ENCODE assay signal across 10 cellular contexts in genomic region chr13:79548886-79549285, GRCh38.
DNase-seq lines count a peak whose midpoint lies in the region; ATAC-seq and TF ChIP-seq lines count a peak whose summit lies in the region.
"Had no signal": no experiment of that assay in that cellular context is flagged by ENCODE, and none has a peak within 500 bp of the region (broad histone marks: within the 10 kb centered on the region; RNA-seq: fewer than 3 reads in every experiment).

No MANE protein-coding gene starts in this region.

- TF ChIP-seq CTCF in BJ (IDR thresholded peaks at IDR 0.05; ENCODE audit: insufficient read depth, low read depth, low read length) = peak; percentile 41
- peak; percentile 56 to 69 for TF ChIP-seq CTCF in brain (conservative IDR thresholded peaks at IDR 0.05)

- WGBS in mesodermal cell (ENCODE audit: insufficient coverage in 2 of 2), 2 experiments = no CpG with 5 or more reads among the region's 1 CpG

- H3K4me1 Mint-ChIP-seq in brain = peaks cover 20% of the 10 kb centered on the region

- no peaks in the 10 kb centered on the region for H3K9me3 Mint-ChIP-seq in brain

- DNase-seq in BJ (ENCODE audit: low read depth) = no peak
- DNase-seq in NCI-H1694 (lab: John Stamatoyannopoulos, UW) = peak; percentile 4
- DNase-seq in MG63 = no peak
- no peak for DNase-seq in stimulated activated CD4-positive, alpha-beta T cell treated with anti-CD3 and anti-CD28 coated beads, Interleukin-4, amount 100 ng/mL, for 4 hours
- DNase-seq in ureter (ENCODE audit: low spot score) = no peak
- DNase-seq: activated CD4-positive, alpha-beta T cell treated with anti-CD3 and anti-CD28 coated beads for 48 hours; brain microvascular endothelial cell had no signal

- H3K27me3 ChIP-seq in BJ (ENCODE audit: control insufficient read depth, insufficient read depth, low read length) = no peaks in the 10 kb centered on the region
- no peaks in the 10 kb centered on the region for H3K27me3 ChIP-seq in MG63
- H3K27me3 ChIP-seq: brain microvascular endothelial cell had no signal

- CTCF ChIA-PET in BJ (lab: Yijun Ruan, JAX) = no interaction called here

- peak overlapping the region; percentile 4 for H3K27ac ChIP-seq in mesodermal cell (ENCODE audit: low read depth, low read length, severe bottlenecking)
- H3K27ac ChIP-seq: brain microvascular endothelial cell had no signal

- H3K36me3 ChIP-seq in BJ (ENCODE audit: control insufficient read depth, insufficient read depth, low read length) = no peaks in the 10 kb centered on the region
- H3K36me3 ChIP-seq in mesodermal cell (ENCODE audit: control insufficient read depth, insufficient read depth, low read length) = peaks cover 4% of the 10 kb centered on the region
- H3K36me3 ChIP-seq in MG63 = no peaks in the 10 kb centered on the region

- no peaks in the 10 kb centered on the region for H3K36me3 Mint-ChIP-seq in brain

- no peak overlapping the region for H3K4me3 Mint-ChIP-seq in brain

- ATAC-seq in HG03196 (IDR thresholded peaks at IDR 0.05; ENCODE audit: unreplicated experiment) = no peak

- H3K4me3 ChIP-seq in BJ (ENCODE audit: low read depth, low read length) = no peak overlapping the region
- H3K4me3 ChIP-seq in mesodermal cell (ENCODE audit: extremely low read depth, insufficient read depth, low read length, poor library complexity, severe bottlenecking) = no peak overlapping the region
- H3K4me3 ChIP-seq in MG63 = no peak overlapping the region

- H3K4me1 ChIP-seq in mesodermal cell (ENCODE audit: control insufficient read depth, insufficient read depth, low read length, poor library complexity, severe bottlenecking) = peaks cover 13% of the 10 kb centered on the region

- POLR2A ChIA-PET in BJ (lab: Charles Lee) = no interaction called here

- peak overlapping the region in 1 of 5 experiments; percentile 29 for H3K27ac Mint-ChIP-seq in brain

- H3K9me3 ChIP-seq in mesodermal cell (ENCODE audit: control insufficient read depth, low read length) (no peaks in the 10 kb centered on the region), MG63 (no peaks in the 10 kb centered on the region)

- no peaks in the 10 kb centered on the region for H3K27me3 Mint-ChIP-seq in brain
